ENCODE assay signal across 15 cellular contexts in genomic region chr2:154762638-154763037, GRCh38.
DNase-seq lines count a peak whose midpoint lies in the region; ATAC-seq and TF ChIP-seq lines count a peak whose summit lies in the region.
"Had no signal": no experiment of that assay in that cellular context is flagged by ENCODE, and none has a peak within 500 bp of the region (broad histone marks: within the 10 kb centered on the region; RNA-seq: fewer than 3 reads in every experiment).

No MANE protein-coding gene starts in this region.

- peak; percentile 72 for ATAC-seq in GM23338

- H3K9me3 ChIP-seq in NT2/D1 (ENCODE audit: insufficient read depth, low read length) (peaks cover 4% of the 10 kb centered on the region; the same call in 1 of the 2 replicates), mesenchymal stem cell (ENCODE audit: control insufficient read depth, low read length) (no peaks in the 10 kb centered on the region), sigmoid colon (no peaks in the 10 kb centered on the region)
- H3K9me3 ChIP-seq: BE2C had no signal

- H3K27me3 Mint-ChIP-seq in GM23338 (ENCODE audit: insufficient read depth, low read depth, poor library complexity) = no peaks in the 10 kb centered on the region
- H3K27me3 Mint-ChIP-seq: CD4-positive, CD25-positive, alpha-beta regulatory T cell; CD8-positive, alpha-beta memory T cell had no signal

- no peaks in the 10 kb centered on the region for H4K20me1 ChIP-seq in GM23338 (replicated peaks; ENCODE audit: insufficient read depth)

- no peaks in the 10 kb centered on the region for H3K36me3 Mint-ChIP-seq in GM23338 (ENCODE audit: low read depth)
- H3K36me3 Mint-ChIP-seq: CD4-positive, CD25-positive, alpha-beta regulatory T cell; CD8-positive, alpha-beta memory T cell had no signal

- no peak overlapping the region for H3K27ac ChIP-seq in GM23338 (ENCODE audit: low read depth)
- H3K27ac ChIP-seq in substantia nigra (ENCODE audit: low read depth, low read length, poor library complexity, severe bottlenecking) = no peak overlapping the region
- no peak overlapping the region for H3K27ac ChIP-seq in mesenchymal stem cell (ENCODE audit: low read length, poor library complexity, severe bottlenecking)
- no peak overlapping the region for H3K27ac ChIP-seq in sigmoid colon

- no peak for TF ChIP-seq CTCF in GM23338 (conservative IDR thresholded peaks at IDR 0.05; ENCODE audit: low read depth in 2 of 2)
- no peak for TF ChIP-seq CTCF in sigmoid colon (IDR thresholded peaks at IDR 0.05)

- peaks cover 6% of the 10 kb centered on the region; the same call in 2 of the 3 replicates for H3K4me1 Mint-ChIP-seq in GM23338
- H3K4me1 Mint-ChIP-seq: CD4-positive, CD25-positive, alpha-beta regulatory T cell; CD8-positive, alpha-beta memory T cell had no signal

- DNase-seq in GM23338 (ENCODE audit: low spot score) (peak; percentile 57), NCI-H146 treated with DMSO at 0.1 percent for 48 hours (lab: John Stamatoyannopoulos, UW; ENCODE audit: unreplicated experiment) (peak; percentile 1), NT2/D1 (ENCODE audit: low read depth, low spot score) (peak; percentile 18), iPS-NIHi7 (ENCODE audit: extremely low spot score) (peak; percentile 8), substantia nigra (lab: John Stamatoyannopoulos, UW) (no peak), mesenchymal stem cell (no peak), sigmoid colon (no peak)
- DNase-seq: ACHN; BE2C; C1 segment of cervical spinal cord; CD4-positive, CD25-positive, alpha-beta regulatory T cell; CD8-positive, alpha-beta memory T cell; COR-L47; GF-D8; HCEC 1CT had no signal

- H2BK15ac ChIP-seq in mesenchymal stem cell (ENCODE audit: low read depth, poor library complexity, severe bottlenecking) = no peak overlapping the region

- no peak overlapping the region for H2BK12ac ChIP-seq in mesenchymal stem cell (ENCODE audit: low read length in 2 of 2)

- H3K27me3 ChIP-seq in GM23338 (ENCODE audit: insufficient read depth) (peaks cover 29% of the 10 kb centered on the region), NT2/D1 (ENCODE audit: insufficient read depth, insufficient read length) (peaks cover 16% of the 10 kb centered on the region), mesenchymal stem cell (ENCODE audit: control insufficient read depth in 1 of 2, insufficient read depth in 1 of 2, low read length in 2 of 2) (no peaks in the 10 kb centered on the region), sigmoid colon (no peaks in the 10 kb centered on the region)
- H3K27me3 ChIP-seq: BE2C had no signal

- H3K36me3 ChIP-seq in GM23338 (ENCODE audit: insufficient read depth) (no peaks in the 10 kb centered on the region), NT2/D1 (ENCODE audit: insufficient read depth, insufficient read length, low read length) (no peaks in the 10 kb centered on the region), mesenchymal stem cell (ENCODE audit: control insufficient read depth in 1 of 2, insufficient read depth in 2 of 2, low read depth in 1 of 2, low read length in 2 of 2) (no peaks in the 10 kb centered on the region), sigmoid colon (no peaks in the 10 kb centered on the region)
- H3K36me3 ChIP-seq: BE2C had no signal

- H2BK120ac ChIP-seq in mesenchymal stem cell (ENCODE audit: low read depth, low read length) = no peak overlapping the region

- no peak overlapping the region for H3K4ac ChIP-seq in mesenchymal stem cell (ENCODE audit: low read depth in 1 of 2, low read length in 2 of 2)

- no peak for TF ChIP-seq EP300 in sigmoid colon (IDR thresholded peaks at IDR 0.05)

- H3K4me3 Mint-ChIP-seq in GM23338 = no peak overlapping the region
- H3K4me3 Mint-ChIP-seq: CD4-positive, CD25-positive, alpha-beta regulatory T cell; CD8-positive, alpha-beta memory T cell had no signal

- H3K4me2 ChIP-seq in GM23338 = no peak overlapping the region
- no peak overlapping the region for H3K4me2 ChIP-seq in mesenchymal stem cell (ENCODE audit: low read length, poor library complexity, severe bottlenecking)

- H3K23ac ChIP-seq in mesenchymal stem cell (ENCODE audit: low read length in 2 of 2) = no peak overlapping the region

- H2BK5ac ChIP-seq in mesenchymal stem cell (ENCODE audit: low read depth, low read length, poor library complexity, severe bottlenecking) = no peak overlapping the region

- H3K4me3 ChIP-seq in GM23338 = no peak overlapping the region
- H3K4me3 ChIP-seq in NT2/D1 (ENCODE audit: insufficient read length, low read depth) = no peak overlapping the region
- no peak overlapping the region for H3K4me3 ChIP-seq in mesenchymal stem cell (ENCODE audit: insufficient read depth in 1 of 2, low read depth in 1 of 2, low read length in 2 of 2)
- H3K4me3 ChIP-seq in sigmoid colon = no peak overlapping the region

- H3F3A ChIP-seq in GM23338 (replicated peaks; ENCODE audit: low read depth) = no peaks in the 10 kb centered on the region

- 20% methylated on average over 1 of the region's 2 CpGs for WGBS in mesenchymal stem cell
- WGBS in sigmoid colon, 2 donors = 78 to 86% methylated on average over 2 of the region's 2 CpGs

- H3K14ac ChIP-seq in mesenchymal stem cell (ENCODE audit: low read length in 2 of 2) = no peak overlapping the region

- no peak overlapping the region for H4K91ac ChIP-seq in mesenchymal stem cell (ENCODE audit: low read length)

- H4K8ac ChIP-seq in mesenchymal stem cell (ENCODE audit: low read length) = no peak overlapping the region

- no peak overlapping the region for H3K18ac ChIP-seq in mesenchymal stem cell (ENCODE audit: low read depth in 1 of 2, low read length in 2 of 2)

- no peaks in the 10 kb centered on the region for H3K9me2 ChIP-seq in GM23338 (ENCODE audit: insufficient read depth)

- H3K79me2 ChIP-seq in GM23338 (replicated peaks; ENCODE audit: insufficient read depth) = no peaks in the 10 kb centered on the region

- no peak for TF ChIP-seq POLR2A in sigmoid colon (IDR thresholded peaks at IDR 0.05)

- H3K9ac ChIP-seq in NT2/D1 (ENCODE audit: insufficient read length, low read depth) (no peak overlapping the region), mesenchymal stem cell (ENCODE audit: low read length) (no peak overlapping the region)

- H3K9me3 Mint-ChIP-seq in GM23338 = no peaks in the 10 kb centered on the region

- H3K27ac Mint-ChIP-seq in GM23338 = no peak overlapping the region
- H3K27ac Mint-ChIP-seq: CD4-positive, CD25-positive, alpha-beta regulatory T cell; CD8-positive, alpha-beta memory T cell had no signal

- H3K4me1 ChIP-seq in GM23338 (ENCODE audit: insufficient read depth) = no peaks in the 10 kb centered on the region
- no peaks in the 10 kb centered on the region for H3K4me1 ChIP-seq in NT2/D1 (ENCODE audit: insufficient read depth, insufficient read length)
- H3K4me1 ChIP-seq in mesenchymal stem cell (ENCODE audit: control insufficient read depth, insufficient read depth, low read depth, low read length) = no peaks in the 10 kb centered on the region
- H3K4me1 ChIP-seq in sigmoid colon = no peaks in the 10 kb centered on the region
- H3K4me1 ChIP-seq: BE2C had no signal

- no peak overlapping the region for H2AK5ac ChIP-seq in mesenchymal stem cell (ENCODE audit: low read length, severe bottlenecking)

- H3K79me1 ChIP-seq in mesenchymal stem cell (replicated peaks; ENCODE audit: low read length, poor library complexity, severe bottlenecking) = no peaks in the 10 kb centered on the region

- intact Hi-C loops in sigmoid colon (cut with DNase I) = no loop called here

- H2AFZ ChIP-seq in GM23338 = no peak overlapping the region
- H2AFZ ChIP-seq in mesenchymal stem cell (ENCODE audit: low read depth, low read length) = no peak overlapping the region

TF ChIP-seq in GM23338, 12 proteins besides CTCF, POLR2A, EP300 and RAD21 (continues in another document):
- TF ChIP-seq NANOG (IDR thresholded peaks at IDR 0.05; ENCODE audit: borderline replicate concordance) = peak; percentile 49; the same call in 1 of the 2 replicates
- TF ChIP-seq POLR2AphosphoS5 (IDR thresholded peaks at IDR 0.05; ENCODE audit: low read depth) = no peak
- no peak for TF ChIP-seq EZH2phosphoT487 (IDR thresholded peaks at IDR 0.05; ENCODE audit: unreplicated experiment)
- TF ChIP-seq ZNF114 (CRISPR knock-in tag; IDR thresholded peaks at IDR 0.05) = no peak

Comparison
In these comparisons a context has a peak if more than half of its experiments do, and no peak if none do; other contexts are left out.
1. DNase-seq: peak in GM23338 (single experiment), NCI-H146 treated with DMSO at 0.1 percent for 48 hours (single experiment), NT2/D1 (single experiment) and iPS-NIHi7 (single experiment); none in substantia nigra (0 of 49), mesenchymal stem cell (single experiment) and sigmoid colon (single experiment).